ENCODE assay signal across 18 cellular contexts in the genomic region with DNA sequence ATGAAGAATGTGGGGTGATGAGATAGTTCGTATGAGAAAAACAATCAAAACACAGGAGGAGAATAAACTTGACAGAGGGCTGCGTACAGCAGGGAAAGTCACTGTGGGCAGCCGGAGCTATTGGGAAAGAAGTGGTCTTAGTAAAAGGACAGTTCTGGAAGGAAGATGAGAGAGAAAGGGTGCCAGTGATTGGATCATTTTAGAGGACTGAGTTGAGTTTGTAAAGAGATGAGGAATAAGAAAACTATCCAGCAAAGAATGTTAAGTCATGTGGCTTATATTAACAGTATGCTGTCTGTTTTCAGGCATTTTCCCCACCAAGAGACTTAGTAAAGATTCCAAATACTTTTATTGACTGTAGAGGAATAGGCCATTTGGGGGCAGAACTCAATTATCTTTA. TPM values are rescaled to one million over a fixed set of nuclear protein-coding genes. Genes with fewer than 3 reads are reported as not detected.
DNase-seq lines count a peak whose midpoint lies in the region; ATAC-seq, FAIRE-seq and TF ChIP-seq lines count a peak whose summit lies in the region.
"Had no signal": no experiment of that assay in that cellular context is flagged by ENCODE, and none has a peak within 500 bp of the region (broad histone marks: within the 10 kb centered on the region; RNA-seq: fewer than 3 reads in every experiment).

No MANE protein-coding gene starts in this region.

- no peak overlapping the region for H2AFZ ChIP-seq in astrocyte (ENCODE audit: low read depth, low read length)
- H2AFZ ChIP-seq in hepatocyte, result no peak overlapping the region

- no peaks in the 10 kb centered on the region for H3K9me2 ChIP-seq in hepatocyte (replicated peaks; ENCODE audit: insufficient read depth)

- H3K27me3 ChIP-seq in astrocyte (ENCODE audit: insufficient read depth, low read length) (no peaks in the 10 kb centered on the region), hepatocyte (no peaks in the 10 kb centered on the region), vagina (no peaks in the 10 kb centered on the region), small intestine (ENCODE audit: control insufficient read depth in 2 of 2, insufficient read depth in 2 of 2, low read length in 2 of 2) (no peaks in the 10 kb centered on the region)
- H3K27me3 ChIP-seq: cardiac muscle cell, heart right ventricle had no signal

- no peaks in the 10 kb centered on the region for H3K9me3 ChIP-seq in astrocyte (ENCODE audit: insufficient read depth, low read depth, low read length)
- no peaks in the 10 kb centered on the region for H3K9me3 ChIP-seq in hepatocyte (ENCODE audit: low read depth)
- H3K9me3 ChIP-seq in vagina, result no peaks in the 10 kb centered on the region
- no peaks in the 10 kb centered on the region for H3K9me3 ChIP-seq in small intestine (ENCODE audit: control insufficient read depth, low read depth)
- H3K9me3 ChIP-seq: heart right ventricle had no signal

- no peak overlapping the region for H3K4me3 ChIP-seq in astrocyte (ENCODE audit: insufficient read depth, low read depth, low read length)
- H3K4me3 ChIP-seq in hepatocyte, result no peak overlapping the region
- H3K4me3 ChIP-seq in vagina, result no peak overlapping the region
- no peak overlapping the region for H3K4me3 ChIP-seq in small intestine (ENCODE audit: low read depth in 1 of 2, low read length in 2 of 2)
- H3K4me3 ChIP-seq: cardiac muscle cell, heart right ventricle had no signal

- intact Hi-C loops in vagina (cut with DNase I), result no loop called here

- H3K79me2 ChIP-seq in astrocyte (ENCODE audit: insufficient read depth, low read length) (no peaks in the 10 kb centered on the region), hepatocyte (no peaks in the 10 kb centered on the region)

- H4K20me1 ChIP-seq in astrocyte (ENCODE audit: insufficient read depth, low read length) (no peaks in the 10 kb centered on the region), hepatocyte (ENCODE audit: insufficient read depth, poor library complexity, severe bottlenecking) (no peaks in the 10 kb centered on the region)

- no peak for TF ChIP-seq POLR2A in vagina (IDR thresholded peaks at IDR 0.05)

- no peak for ATAC-seq in GM18861 (IDR thresholded peaks at IDR 0.05; ENCODE audit: unreplicated experiment)
- ATAC-seq: activated CD4-positive, CD25-positive, alpha-beta regulatory T cell treated with anti-CD3 and anti-CD28 coated beads, Interleukin-2, amount 50 U/mL, for 24 hours; CD8-positive, alpha-beta T cell; heart right ventricle; left colon had no signal

- WGBS in hepatocyte (ENCODE audit: low lambda C conversion rate, missing lambda C conversion rate), result 76% methylated on average over 3 of the region's 3 CpGs
- 67 to 85% (median 74%) methylated on average over 3 of the region's 3 CpGs for WGBS in small intestine, 3 donors

- peak overlapping the region; percentile 93 for H3K27ac Mint-ChIP-seq in astrocyte (ENCODE audit: unreplicated experiment)
- H3K27ac Mint-ChIP-seq: CD8-positive, alpha-beta T cell had no signal

- no peaks in the 10 kb centered on the region for H3K27me3 Mint-ChIP-seq in astrocyte (ENCODE audit: low read depth, unreplicated experiment)

- H3K9ac ChIP-seq in astrocyte (ENCODE audit: low read length), result peak overlapping the region; percentile 67

- H3K4me3 Mint-ChIP-seq in astrocyte (ENCODE audit: unreplicated experiment), result peak overlapping the region; percentile 28
- H3K4me3 Mint-ChIP-seq: CD8-positive, alpha-beta T cell had no signal

- H3K36me3 ChIP-seq in astrocyte (ENCODE audit: insufficient read depth, low read length) (no peaks in the 10 kb centered on the region), hepatocyte (replicated peaks; ENCODE audit: insufficient read depth, low read depth) (no peaks in the 10 kb centered on the region), vagina (no peaks in the 10 kb centered on the region), small intestine (ENCODE audit: control insufficient read depth in 2 of 2, insufficient read depth in 2 of 2, low read length in 2 of 2) (no peaks in the 10 kb centered on the region)
- H3K36me3 ChIP-seq: cardiac muscle cell, heart right ventricle had no signal

- H3K4me1 ChIP-seq in astrocyte (ENCODE audit: insufficient read depth, low read length) (peaks cover 50% of the 10 kb centered on the region), hepatocyte (ENCODE audit: insufficient read depth) (no peaks in the 10 kb centered on the region), vagina (no peaks in the 10 kb centered on the region), small intestine (ENCODE audit: control insufficient read depth in 2 of 2, insufficient read depth in 1 of 2, low read depth in 1 of 2, low read length in 1 of 2) (no peaks in the 10 kb centered on the region)

- H3K9me3 Mint-ChIP-seq in astrocyte (ENCODE audit: unreplicated experiment), result no peaks in the 10 kb centered on the region
- H3K9me3 Mint-ChIP-seq: CD8-positive, alpha-beta T cell had no signal

- peak; percentile 94 for DNase-seq in HCEC 1CT
- DNase-seq in astrocyte (ENCODE audit: low read depth), result peak; percentile 90
- peak; percentile 38 for DNase-seq in hepatocyte (ENCODE audit: low spot score)
- no peak for DNase-seq in vagina (ENCODE audit: extremely low spot score in 2 of 2)
- DNase-seq in SK-N-DZ (ENCODE audit: low spot score), result no peak
- DNase-seq in small intestine, result no peak
- no peak for DNase-seq in NCI-H1092 treated with DMSO at 0.1 percent for 48 hours (lab: John Stamatoyannopoulos, UW)
- DNase-seq: activated naive CD4-positive, alpha-beta T cell treated with Interleukin-2 at 50 U/mL for 16 hours; CD8-positive, alpha-beta T cell; heart right ventricle; left colon; MM.1S; NCI-H2029 treated with DMSO at 0.1 percent for 48 hours; T-helper 2 cell had no signal

- peak overlapping the region; percentile 71 for H3K4me2 ChIP-seq in astrocyte (ENCODE audit: low read length)
- no peak overlapping the region for H3K4me2 ChIP-seq in hepatocyte

- FAIRE-seq in astrocyte (lab: Jason Lieb, UNC) (peak; percentile 96), small intestine (lab: Jason Lieb, UNC) (no peak)

- H3K4me1 Mint-ChIP-seq in astrocyte (ENCODE audit: low read depth, unreplicated experiment), result peaks cover 45% of the 10 kb centered on the region

- H3K36me3 Mint-ChIP-seq in astrocyte (ENCODE audit: low read depth, unreplicated experiment), result no peaks in the 10 kb centered on the region
- H3K36me3 Mint-ChIP-seq: CD8-positive, alpha-beta T cell had no signal

- TF ChIP-seq CTCF in astrocyte (IDR thresholded peaks at IDR 0.05; ENCODE audit: insufficient read depth, low read depth, low read length), result no peak
- no peak for TF ChIP-seq CTCF in hepatocyte (IDR thresholded peaks at IDR 0.05; ENCODE audit: poor library complexity)
- TF ChIP-seq CTCF in vagina (IDR thresholded peaks at IDR 0.05), result no peak

- peak overlapping the region; percentile 81 for H3K27ac ChIP-seq in astrocyte (ENCODE audit: low read depth, low read length)
- H3K27ac ChIP-seq in hepatocyte, result peak overlapping the region; percentile 48
- H3K27ac ChIP-seq in vagina, result peak overlapping the region; percentile 38
- H3K27ac ChIP-seq in small intestine (ENCODE audit: low read depth in 1 of 2, low read length in 1 of 2), result no peak overlapping the region
- H3K27ac ChIP-seq: cardiac muscle cell, heart right ventricle, RWPE1 had no signal

RNA-seq across cellular contexts. Expression of gene LOX, which starts 15.4 kb away (rescaled TPM):
- total RNA-seq in astrocyte (1,150 and 1,249 TPM in 2 replicates), hepatocyte (98.2 and 120 TPM in 2 replicates), vagina (38.8 TPM)
- polyA plus RNA-seq in hepatocyte (216 and 238 TPM in 2 replicates), small intestine (1 to 10 TPM in 1 of 3 donors, under 1 TPM in 2; 0.45 to 3.8 (median 0.81) TPM)
- polyA plus RNA-seq in SK-N-DZ (2014; cell fraction: cytosol; rRNA removed), result 1.3 and 2.1 TPM in 2 replicates
- 1.4 and 1.7 TPM in 2 replicates for polyA plus RNA-seq in SK-N-DZ (2014; cell fraction: nucleus; rRNA removed)
- total RNA-seq: CD8-positive, alpha-beta T cell had no signal

RNA-seq across cellular contexts. Expression of gene ZNF474, which starts 35.9 kb away (rescaled TPM):
- total RNA-seq in astrocyte (0.38 and 0.45 TPM in 2 replicates), hepatocyte (0.43 and 1.9 TPM in 2 replicates), vagina (0.49 TPM)
- polyA plus RNA-seq in hepatocyte (1.7 and 2.8 TPM in 2 replicates), small intestine (under 1 TPM in 1 of 3 donors, not detected in 2; 0.04 TPM)
- not detected in 2 replicates for polyA plus RNA-seq in SK-N-DZ (2014; cell fraction: cytosol; rRNA removed)
- 0.14 TPM in 1 of 2 replicates, not detected in the other for polyA plus RNA-seq in SK-N-DZ (2014; cell fraction: nucleus; rRNA removed)
- total RNA-seq: cardiac muscle cell; CD8-positive, alpha-beta T cell; left colon had no signal
- polyA plus RNA-seq: cardiac muscle cell had no signal

Comparison
In these comparisons a context has a peak if more than half of its experiments do, and no peak if none do; other contexts are left out.
1. DNase-seq: peak in HCEC 1CT (single experiment), astrocyte (single experiment) and hepatocyte (single experiment); none in vagina (0 of 2), SK-N-DZ (single experiment), small intestine (single experiment) and NCI-H1092 treated with DMSO at 0.1 percent for 48 hours (single experiment).
2. H3K27ac ChIP-seq: peak in astrocyte (single experiment), hepatocyte (single experiment) and vagina (single experiment); none in small intestine (0 of 2).